ENCODE assay signal across 14 cellular contexts in genomic region chr17:75898065-75898464, GRCh38. TPM values are rescaled to one million over a fixed set of nuclear protein-coding genes. Genes with fewer than 3 reads are reported as not detected.
A peak's percentile ranks its signal among the peaks of the same experiment; 100 is the strongest.
DNase-seq lines count a peak whose midpoint lies in the region; ATAC-seq and TF ChIP-seq lines count a peak whose summit lies in the region.
"Had no signal": no experiment of that assay in that cellular context is flagged by ENCODE, and none has a peak within 500 bp of the region (broad histone marks: within the 10 kb centered on the region; RNA-seq: fewer than 3 reads in every experiment).

No MANE protein-coding gene starts in this region.

- H3K36me3 ChIP-seq in CD4-positive, CD25-positive, alpha-beta regulatory T cell (ENCODE audit: control insufficient read depth, insufficient read depth, low read length): peaks cover 37% of the 10 kb centered on the region
- H3K36me3 ChIP-seq in HEK293 (ENCODE audit: control insufficient read depth in 2 of 2, insufficient read depth in 1 of 2, low read length in 2 of 2) (peaks cover 25 to 55% of the 10 kb centered on the region in 2 experiments), body of pancreas (replicated peaks in 1 of 2; ENCODE audit: insufficient read depth in 1 of 2, low read depth in 2 of 2) (peaks cover 8 to 18% of the 10 kb centered on the region in 2 donors)

- H3K4me3 ChIP-seq in CD4-positive, CD25-positive, alpha-beta regulatory T cell (ENCODE audit: low read depth, low read length): no peak overlapping the region
- H3K4me3 ChIP-seq in HEK293 (ENCODE audit: low read depth, low read length) (no peak overlapping the region), body of pancreas (no peak overlapping the region)
- H3K4me3 ChIP-seq: GM12878 had no signal

- no peak for DNase-seq in CD4-positive, CD25-positive, alpha-beta regulatory T cell
- no peak for DNase-seq in nephron progenitor cell
- no peak for DNase-seq in NCI-H2227 treated with DMSO at 0.1 percent for 48 hours (lab: John Stamatoyannopoulos, UW)
- DNase-seq in body of pancreas: no peak
- DNase-seq in HFFc6: no peak
- DNase-seq: foreskin melanocyte; mesenchymal stem cell; NCI-H2029 treated with DMSO at 0.1 percent for 48 hours; stimulated activated CD4-positive, alpha-beta T cell treated with anti-CD3 and anti-CD28 coated beads, Interleukin-12 subunit alpha, Interleukin-12 subunit beta, amount 100 ng/mL, for 4 hours had no signal

- peaks cover 17% of the 10 kb centered on the region for H3K4me1 ChIP-seq in CD4-positive, CD25-positive, alpha-beta regulatory T cell (ENCODE audit: control insufficient read depth, insufficient read depth, low read length, poor library complexity, severe bottlenecking)
- H3K4me1 ChIP-seq in HEK293 (ENCODE audit: control insufficient read depth, insufficient read depth, low read length): peaks cover 10% of the 10 kb centered on the region
- peaks cover 31% of the 10 kb centered on the region for H3K4me1 ChIP-seq in body of pancreas

- peak overlapping the region in 1 of 3 donors; percentile 43 for H3K27ac Mint-ChIP-seq in CD4-positive, CD25-positive, alpha-beta regulatory T cell
- H3K27ac Mint-ChIP-seq in brain: peak overlapping the region in 4 of 5 experiments; percentile 83 to 93 (median 86)
- no peak overlapping the region for H3K27ac Mint-ChIP-seq in nephron progenitor cell
- H3K27ac Mint-ChIP-seq in HFFc6: no peak overlapping the region; the same call in 1 of the 2 replicates

- POLR2A ChIA-PET in HEK293 (lab: Yijun Ruan, JAX): interaction anchor here (0.5 to 3.2 kb wide), 5 partner anchors 40 to 118 kb away, joined by 3 to 19 read pairs (median 4); partner anchors contain the start of genes ACOX1, TEN1 and WBP2

- CTCF ChIA-PET in HEK293 (lab: Yijun Ruan, JAX): interaction anchor here (0.9 to 4.3 kb wide), 5 partner anchors 20 to 107 kb away, joined by 3 to 28 read pairs (median 11); partner anchors contain the start of gene TRIM47

- no peak for ATAC-seq in CD4-positive, CD25-positive, alpha-beta regulatory T cell (ENCODE audit: low read depth in 2 of 2)
- no peak for ATAC-seq in body of pancreas
- ATAC-seq: GM12878 had no signal

- H3K27ac ChIP-seq in CD4-positive, CD25-positive, alpha-beta regulatory T cell (ENCODE audit: insufficient read depth, low read length, poor library complexity, severe bottlenecking): no peak overlapping the region
- H3K27ac ChIP-seq in HEK293 (ENCODE audit: extremely low read depth, low read depth, low read length) (peak overlapping the region; percentile 98), body of pancreas (no peak overlapping the region)
- H3K27ac ChIP-seq: parathyroid adenoma had no signal

- TF ChIP-seq CTCF in HEK293 (tag by site-specific recombination; IDR thresholded peaks at IDR 0.05): no peak
- no peak for TF ChIP-seq CTCF in brain (conservative IDR thresholded peaks at IDR 0.05)
- no peak for TF ChIP-seq CTCF in nephron progenitor cell (IDR thresholded peaks at IDR 0.05)
- TF ChIP-seq CTCF in body of pancreas (IDR thresholded peaks at IDR 0.05): no peak
- TF ChIP-seq CTCF in HFFc6 (IDR thresholded peaks at IDR 0.05): no peak

- H3K27me3 Mint-ChIP-seq in CD4-positive, CD25-positive, alpha-beta regulatory T cell: no peaks in the 10 kb centered on the region
- H3K27me3 Mint-ChIP-seq in brain: peaks cover 14% of the 10 kb centered on the region
- H3K27me3 Mint-ChIP-seq in nephron progenitor cell (ENCODE audit: low read depth, poor library complexity): peaks cover 9% of the 10 kb centered on the region
- H3K27me3 Mint-ChIP-seq in HFFc6 (ENCODE audit: insufficient read depth): peaks cover 4% of the 10 kb centered on the region; the same call in 1 of the 2 replicates

- intact Hi-C loops in body of pancreas (cut with DNase I): no loop called here

- no peaks in the 10 kb centered on the region for H3K9me3 ChIP-seq in CD4-positive, CD25-positive, alpha-beta regulatory T cell (ENCODE audit: control insufficient read depth in 2 of 2, low read length in 2 of 2)
- no peaks in the 10 kb centered on the region for H3K9me3 ChIP-seq in HEK293 (ENCODE audit: control insufficient read depth, insufficient read depth, low read depth, low read length)
- H3K9me3 ChIP-seq in body of pancreas: no peaks in the 10 kb centered on the region
- H3K9me3 ChIP-seq: suprapubic skin had no signal

- peaks cover 0 to 30% (median 14%) of the 10 kb centered on the region in 4 donors for H3K4me1 Mint-ChIP-seq in CD4-positive, CD25-positive, alpha-beta regulatory T cell
- H3K4me1 Mint-ChIP-seq in brain (peaks cover 31% of the 10 kb centered on the region), nephron progenitor cell (peaks cover 31% of the 10 kb centered on the region), HFFc6 (ENCODE audit: low read depth) (peaks cover 19% of the 10 kb centered on the region)

- WGBS in body of pancreas, 2 donors: 83 to 91% methylated on average over 7 to 8 of the region's 8 CpGs

- no peaks in the 10 kb centered on the region for H3K27me3 ChIP-seq in CD4-positive, CD25-positive, alpha-beta regulatory T cell (ENCODE audit: control insufficient read depth, insufficient read depth, low read length)
- H3K27me3 ChIP-seq in body of pancreas: no peaks in the 10 kb centered on the region
- H3K27me3 ChIP-seq: suprapubic skin had no signal

- H3K4me3 Mint-ChIP-seq in CD4-positive, CD25-positive, alpha-beta regulatory T cell: peak overlapping the region; percentile 59 to 86 (median 70)
- H3K4me3 Mint-ChIP-seq in brain (peak overlapping the region; percentile 70 to 83 (median 74)), nephron progenitor cell (peak overlapping the region; percentile 74), HFFc6 (no peak overlapping the region)

- peaks cover 9% of the 10 kb centered on the region for H3K36me3 Mint-ChIP-seq in CD4-positive, CD25-positive, alpha-beta regulatory T cell
- H3K36me3 Mint-ChIP-seq in brain (peaks cover 15% of the 10 kb centered on the region), nephron progenitor cell (ENCODE audit: low read depth) (peaks cover 18% of the 10 kb centered on the region), HFFc6 (ENCODE audit: low read depth) (no peaks in the 10 kb centered on the region)

- H3K9me3 Mint-ChIP-seq in CD4-positive, CD25-positive, alpha-beta regulatory T cell: no peaks in the 10 kb centered on the region
- no peaks in the 10 kb centered on the region for H3K9me3 Mint-ChIP-seq in brain
- no peaks in the 10 kb centered on the region for H3K9me3 Mint-ChIP-seq in nephron progenitor cell
- H3K9me3 Mint-ChIP-seq in HFFc6: no peaks in the 10 kb centered on the region

- TF ChIP-seq POLR2A in body of pancreas (IDR thresholded peaks at IDR 0.05): no peak

TF ChIP-seq in HEK293, 187 proteins besides CTCF, POLR2A, EP300 and RAD21:
- TF ChIP-seq ZBTB6 (tag by site-specific recombination; IDR thresholded peaks at IDR 0.05) (no peak), IKZF3 (tag by site-specific recombination; IDR thresholded peaks at IDR 0.05) (0 out of 2 replicates have a peak, but pooled peaks have one; percentile 29)

RNA-seq across cellular contexts. Expression of gene TRIM65, which starts 1.3 kb away (rescaled TPM):
- 18.7 TPM for total RNA-seq in CD4-positive, CD25-positive, alpha-beta regulatory T cell
- 10 to 100 TPM; 16.9 to 24.3 (median 20.1) TPM for polyA plus RNA-seq in CD4-positive, CD25-positive, alpha-beta regulatory T cell
- polyA plus RNA-seq in brain (ENCODE audit: insufficient read depth, low read depth, low replicate concordance): 12.5 TPM
- total RNA-seq in body of pancreas: 10 to 100 TPM; 12.5 to 21.0 TPM
- 10 to 100 TPM; 10.3 to 12.6 (median 11.0) TPM for total RNA-seq in HFFc6 (2021; fragmentation: NEBNext Ultra II Directional; extraction: Animal tissue kit (Norgen Biotek cat#: 25700))

RNA-seq across cellular contexts. Expression of gene MRPL38, which starts 6.6 kb away (rescaled TPM):
- total RNA-seq in CD4-positive, CD25-positive, alpha-beta regulatory T cell: 118 TPM
- polyA plus RNA-seq in CD4-positive, CD25-positive, alpha-beta regulatory T cell: 10 to 100 TPM; 58.0 to 68.8 (median 64.8) TPM
- 83.7 TPM for polyA plus RNA-seq in brain (ENCODE audit: insufficient read depth, low read depth, low replicate concordance)
- total RNA-seq in body of pancreas: 10 to 100 TPM; 47.7 to 77.8 TPM
- total RNA-seq in HFFc6 (2021; fragmentation: NEBNext Ultra II Directional; extraction: Animal tissue kit (Norgen Biotek cat#: 25700)): 10 to 100 TPM; 64.9 to 89.8 (median 70.3) TPM

RNA-seq across cellular contexts. Expression of gene TRIM47, which starts 19.7 kb away (rescaled TPM):
- total RNA-seq in CD4-positive, CD25-positive, alpha-beta regulatory T cell: 3.6 TPM
- polyA plus RNA-seq in CD4-positive, CD25-positive, alpha-beta regulatory T cell: 10 to 100 TPM in 3 of 4 donors, 1 to 10 TPM in 1; 8.7 to 16.6 (median 15.8) TPM
- polyA plus RNA-seq in brain (ENCODE audit: insufficient read depth, low read depth, low replicate concordance): 46.1 TPM
- 10 to 100 TPM; 39.6 to 41.8 TPM for total RNA-seq in body of pancreas
- total RNA-seq in HFFc6 (2021; fragmentation: NEBNext Ultra II Directional; extraction: Animal tissue kit (Norgen Biotek cat#: 25700)): 1 to 10 TPM; 1.0 to 2.3 (median 1.5) TPM

RNA-seq across cellular contexts. Expression of gene FBF1, which starts 42.8 kb away (rescaled TPM):
- 15.5 TPM for total RNA-seq in CD4-positive, CD25-positive, alpha-beta regulatory T cell
- 1 to 10 TPM; 1.7 to 3.6 (median 2.3) TPM for polyA plus RNA-seq in CD4-positive, CD25-positive, alpha-beta regulatory T cell
- polyA plus RNA-seq in brain (ENCODE audit: insufficient read depth, low read depth, low replicate concordance): 10.6 TPM
- 1 to 10 TPM; 2.6 to 4.2 TPM for total RNA-seq in body of pancreas
- 10 to 100 TPM in 1 of 6 experiments, 1 to 10 TPM in 5; 5.6 to 10.1 (median 6.3) TPM for total RNA-seq in HFFc6 (2021; fragmentation: NEBNext Ultra II Directional; extraction: Animal tissue kit (Norgen Biotek cat#: 25700))

RNA-seq across cellular contexts. Expression of gene WBP2, which starts 42.9 kb away (rescaled TPM):
- total RNA-seq in CD4-positive, CD25-positive, alpha-beta regulatory T cell: 118 TPM
- 100 to 1,000 TPM in 1 of 4 donors, 10 to 100 TPM in 3; 77.7 to 112 (median 91.2) TPM for polyA plus RNA-seq in CD4-positive, CD25-positive, alpha-beta regulatory T cell
- 502 TPM for polyA plus RNA-seq in brain (ENCODE audit: insufficient read depth, low read depth, low replicate concordance)
- 10 to 100 TPM; 44.2 to 49.5 TPM for total RNA-seq in body of pancreas
- 10 to 100 TPM; 51.4 to 65.5 (median 59.3) TPM for total RNA-seq in HFFc6 (2021; fragmentation: NEBNext Ultra II Directional; extraction: Animal tissue kit (Norgen Biotek cat#: 25700))

Comparison
In these comparisons a context has a peak if more than half of its experiments do, and no peak if none do; other contexts are left out.
1. H3K27ac Mint-ChIP-seq: peak in brain (4 of 5); none in nephron progenitor cell (single experiment) and HFFc6 (single experiment).